In genomic region chr14:30873308-30874119, GRCh38 we compare ENCODE assay signal across 8 cellular contexts.
DNase-seq lines count a peak whose midpoint lies in the region; ATAC-seq and TF ChIP-seq lines count a peak whose summit lies in the region.

No MANE protein-coding gene starts in this region.

- H4K20me1 ChIP-seq in SU-DHL-6 (ENCODE audit: low read depth, low read length): no peaks in the 10 kb centered on the region

- peak overlapping the region; percentile 76 for H3K4me3 ChIP-seq in SU-DHL-6 (ENCODE audit: insufficient read depth, low read length, poor library complexity, severe bottlenecking)
- peak overlapping the region; percentile 44 for H3K4me3 ChIP-seq in iPS-11a (ENCODE audit: low read depth, low read length)

- no peak for ATAC-seq in stimulated activated effector memory CD8-positive, alpha-beta T cell treated with anti-CD3 and anti-CD28 coated beads, Interleukin-12 subunit alpha, Interleukin-12 subunit beta, amount 100 ng/mL, for 72 hours

- no peaks in the 10 kb centered on the region for H3K9me3 Mint-ChIP-seq in T-helper 1 cell treated with Interleukin-12 subunit alpha and Interleukin-12 subunit beta and Interleukin-4 antibody, amounts not matched to agents 30 μg/mL and 1 μg/mL, for 36 hours
- no peaks in the 10 kb centered on the region for H3K9me3 Mint-ChIP-seq in stimulated activated effector memory CD8-positive, alpha-beta T cell treated with anti-CD3 and anti-CD28 coated beads, Interleukin-12 subunit alpha, Interleukin-12 subunit beta, amount 100 ng/mL, for 72 hours

- no peaks in the 10 kb centered on the region for H3K36me3 ChIP-seq in SU-DHL-6 (ENCODE audit: low read length)

- peaks cover 4% of the 10 kb centered on the region for H3K4me1 Mint-ChIP-seq in T-helper 1 cell treated with Interleukin-12 subunit alpha and Interleukin-12 subunit beta and Interleukin-4 antibody, amounts not matched to agents 30 μg/mL and 1 μg/mL, for 36 hours (ENCODE audit: low read depth)
- H3K4me1 Mint-ChIP-seq in stimulated activated effector memory CD8-positive, alpha-beta T cell treated with anti-CD3 and anti-CD28 coated beads, Interleukin-12 subunit alpha, Interleukin-12 subunit beta, amount 100 ng/mL, for 72 hours: no peaks in the 10 kb centered on the region

- H3F3A ChIP-seq in SU-DHL-6 (ENCODE audit: insufficient read depth): peaks cover 17% of the 10 kb centered on the region

- peak overlapping the region; percentile 97 for H2AFZ ChIP-seq in SU-DHL-6 (ENCODE audit: low read depth, low read length, severe bottlenecking)

- no peak for TF ChIP-seq CTCF in SU-DHL-6 (IDR thresholded peaks at IDR 0.05; ENCODE audit: insufficient read depth, low read length, poor library complexity, severe bottlenecking)

- no peaks in the 10 kb centered on the region for H3K9me3 ChIP-seq in SU-DHL-6 (ENCODE audit: insufficient read depth, low read length)

- DNase-seq in T-helper 1 cell (no peak), glomerular visceral epithelial cell (ENCODE audit: extremely low spot score) (no peak)
- DNase-seq in stimulated activated effector memory CD8-positive, alpha-beta T cell treated with anti-CD3 and anti-CD28 coated beads, Interleukin-12 subunit alpha, Interleukin-12 subunit beta, amount 100 ng/mL, for 72 hours (ENCODE audit: low spot score in 2 of 2): no peak
- DNase-seq in central memory CD4-positive, alpha-beta T cell: no peak
- DNase-seq in stimulated activated CD4-positive, alpha-beta T cell treated with anti-CD3 and anti-CD28 coated beads, Interleukin-1b, Interleukin-23, amount 100 ng/mL, for 48 hours: no peak

- H3K36me3 Mint-ChIP-seq in T-helper 1 cell treated with Interleukin-12 subunit alpha and Interleukin-12 subunit beta and Interleukin-4 antibody, amounts not matched to agents 30 μg/mL and 1 μg/mL, for 36 hours (ENCODE audit: low read depth): peaks cover 1% of the 10 kb centered on the region
- H3K36me3 Mint-ChIP-seq in stimulated activated effector memory CD8-positive, alpha-beta T cell treated with anti-CD3 and anti-CD28 coated beads, Interleukin-12 subunit alpha, Interleukin-12 subunit beta, amount 100 ng/mL, for 72 hours: no peaks in the 10 kb centered on the region

- H3K27me3 Mint-ChIP-seq in T-helper 1 cell treated with Interleukin-12 subunit alpha and Interleukin-12 subunit beta and Interleukin-4 antibody, amounts not matched to agents 30 μg/mL and 1 μg/mL, for 36 hours (ENCODE audit: low read depth): peaks cover 68% of the 10 kb centered on the region

- H3K27ac ChIP-seq in SU-DHL-6 (ENCODE audit: low read depth, low read length): no peak overlapping the region

- H3K9me2 ChIP-seq in SU-DHL-6 (replicated peaks; ENCODE audit: insufficient read depth, low read length): no peaks in the 10 kb centered on the region

- H3K4me2 ChIP-seq in SU-DHL-6 (ENCODE audit: low read depth, low read length, poor library complexity, severe bottlenecking): peak overlapping the region; percentile 84

- H3K27ac Mint-ChIP-seq in T-helper 1 cell treated with Interleukin-12 subunit alpha and Interleukin-12 subunit beta and Interleukin-4 antibody, amounts not matched to agents 30 μg/mL and 1 μg/mL, for 36 hours: no peak overlapping the region
- H3K27ac Mint-ChIP-seq in stimulated activated effector memory CD8-positive, alpha-beta T cell treated with anti-CD3 and anti-CD28 coated beads, Interleukin-12 subunit alpha, Interleukin-12 subunit beta, amount 100 ng/mL, for 72 hours: no peak overlapping the region

- no peaks in the 10 kb centered on the region for H3K27me3 ChIP-seq in SU-DHL-6 (ENCODE audit: low read length)

- peak overlapping the region; percentile 48 for H3K4me3 Mint-ChIP-seq in T-helper 1 cell treated with Interleukin-12 subunit alpha and Interleukin-12 subunit beta and Interleukin-4 antibody, amounts not matched to agents 30 μg/mL and 1 μg/mL, for 36 hours
- H3K4me3 Mint-ChIP-seq in stimulated activated effector memory CD8-positive, alpha-beta T cell treated with anti-CD3 and anti-CD28 coated beads, Interleukin-12 subunit alpha, Interleukin-12 subunit beta, amount 100 ng/mL, for 72 hours: peak overlapping the region; percentile 69

- peak overlapping the region; percentile 77 for H3K9ac ChIP-seq in SU-DHL-6 (ENCODE audit: low read length)

- H3K79me2 ChIP-seq in SU-DHL-6 (ENCODE audit: insufficient read depth, low read length): peaks cover 22% of the 10 kb centered on the region
